ENCODE assay signal across 3 cellular contexts in genomic region chr6:46016063-46016608, GRCh38.
TF ChIP-seq lines count a peak whose summit lies in the region.

No MANE protein-coding gene starts in this region.

TF ChIP-seq in A549, 52 proteins besides CTCF, POLR2A, EP300 and RAD21:
- TF ChIP-seq EHF (CRISPR knock-in tag; IDR thresholded peaks at IDR 0.05) (no peak), RCOR1 (IDR thresholded peaks at IDR 0.05; ENCODE audit: low read depth, low read length) (no peak), HOXA7 (CRISPR knock-in tag; IDR thresholded peaks at IDR 0.05) (no peak), HOXB5 (CRISPR knock-in tag; IDR thresholded peaks at IDR 0.05) (no peak), HDAC2 (IDR thresholded peaks at IDR 0.05) (no peak), ELK1 (IDR thresholded peaks at IDR 0.05; ENCODE audit: low read depth, low read length) (no peak)

TF ChIP-seq in H1, 55 proteins besides CTCF, POLR2A, EP300 and RAD21:
- TF ChIP-seq ZNF274 (IDR thresholded peaks at IDR 0.05; ENCODE audit: borderline replicate concordance, extremely low read depth, low read length), result no peak
- TF ChIP-seq BCL11A (IDR thresholded peaks at IDR 0.05; ENCODE audit: low read depth in 2 of 2, low read length in 2 of 2), result no peak
- no peak for TF ChIP-seq MAX (IDR thresholded peaks at IDR 0.05)
- TF ChIP-seq RNF2 (IDR thresholded peaks at IDR 0.05; ENCODE audit: borderline replicate concordance, low read depth, low read length, missing control alignments, poor library complexity, severe bottlenecking), result no peak
- TF ChIP-seq CREB1 (IDR thresholded peaks at IDR 0.05), result no peak
- TF ChIP-seq POU5F1 (IDR thresholded peaks at IDR 0.05; ENCODE audit: low read depth, low read length), result no peak
- TF ChIP-seq PHF8 (conservative IDR thresholded peaks at IDR 0.05; ENCODE audit: low read depth, low read length), result no peak
- TF ChIP-seq SIRT6 (IDR thresholded peaks at IDR 0.05; ENCODE audit: low read length), result no peak
- no peak for TF ChIP-seq CTBP2 (IDR thresholded peaks at IDR 0.05; ENCODE audit: borderline replicate concordance, insufficient read depth, insufficient read length, low read length)
- TF ChIP-seq SP4 (IDR thresholded peaks at IDR 0.05; ENCODE audit: low read length), result no peak
- no peak for TF ChIP-seq ATF3 (IDR thresholded peaks at IDR 0.05; ENCODE audit: insufficient read depth, low read depth, low read length)
- TF ChIP-seq EGR1 (IDR thresholded peaks at IDR 0.05; ENCODE audit: borderline replicate concordance, low read depth, low read length), result no peak
- no peak for TF ChIP-seq TEAD4 (IDR thresholded peaks at IDR 0.05; ENCODE audit: low read depth, low read length)
- no peak for TF ChIP-seq CBX8 (IDR thresholded peaks at IDR 0.05; ENCODE audit: borderline replicate concordance, low read depth, low read length)
- TF ChIP-seq POLR2AphosphoS5 (IDR thresholded peaks at IDR 0.05; ENCODE audit: low read depth, low read length), result no peak
- TF ChIP-seq MAFK (IDR thresholded peaks at IDR 0.05; ENCODE audit: low read depth, low read length), result no peak
- no peak for TF ChIP-seq CHD1 (IDR thresholded peaks at IDR 0.05; ENCODE audit: low read depth, low read length)
- TF ChIP-seq TBP (IDR thresholded peaks at IDR 0.05; ENCODE audit: low read depth, low read length), result no peak
- no peak for TF ChIP-seq KDM4A (IDR thresholded peaks at IDR 0.05; ENCODE audit: low read depth, low read length, severe bottlenecking)
- TF ChIP-seq KDM5A (IDR thresholded peaks at IDR 0.05; ENCODE audit: low read length), result no peak

TF ChIP-seq in neural cell, 6 proteins besides CTCF, POLR2A, EP300 and RAD21:
- TF ChIP-seq MXI1 (conservative IDR thresholded peaks at IDR 0.05; ENCODE audit: poor library complexity, severe bottlenecking) (no peak), EZH2 (IDR thresholded peaks at IDR 0.05; ENCODE audit: borderline replicate concordance, insufficient read depth, low read length, poor library complexity, severe bottlenecking) (no peak), REST (IDR thresholded peaks at IDR 0.05; ENCODE audit: borderline replicate concordance) (no peak), SMC3 (conservative IDR thresholded peaks at IDR 0.05; ENCODE audit: poor library complexity) (no peak), POLR2AphosphoS5 (IDR thresholded peaks at IDR 0.05) (no peak), TAF1 (IDR thresholded peaks at IDR 0.05; ENCODE audit: low read depth) (no peak)
